Comparison of ENCODE assay signal across 14 cellular contexts in genomic region chr12:40342010-40342409, GRCh38.
A peak's percentile ranks its signal among the peaks of the same experiment; 100 is the strongest.
DNase-seq lines count a peak whose midpoint lies in the region; ATAC-seq, FAIRE-seq and TF ChIP-seq lines count a peak whose summit lies in the region.
"Had no signal": no experiment of that assay in that cellular context is flagged by ENCODE, and none has a peak within 500 bp of the region (broad histone marks: within the 10 kb centered on the region; RNA-seq: fewer than 3 reads in every experiment).

No MANE protein-coding gene starts in this region.

- H3K4ac ChIP-seq in H1 (replicated peaks; ENCODE audit: insufficient read length, low read depth, low read length), result no peak overlapping the region

- no peak for TF ChIP-seq POLR2A in H1 (IDR thresholded peaks at IDR 0.05; ENCODE audit: control extremely low read depth in 1 of 2, low read depth in 2 of 2, low read length in 2 of 2)

- no peak overlapping the region for H2BK20ac ChIP-seq in H1 (ENCODE audit: low read length)

- no peak overlapping the region for H4K5ac ChIP-seq in H1 (ENCODE audit: insufficient read length, low read depth, low read length)

- H3K23me2 ChIP-seq in H1 (ENCODE audit: low read depth, low read length), result no peaks in the 10 kb centered on the region

- H3K9ac ChIP-seq in H1 (replicated peaks in 1 of 4; ENCODE audit: extremely low read depth in 1 of 4, low read depth in 3 of 4, low read length in 3 of 4), result no peak overlapping the region
- H3K9ac ChIP-seq: neural progenitor cell had no signal

- H2AK5ac ChIP-seq in H1 (ENCODE audit: low read depth, low read length), result no peak overlapping the region

- no peak overlapping the region for H3K14ac ChIP-seq in H1 (ENCODE audit: insufficient read length)

- no peak for TF ChIP-seq EP300 in H1 (IDR thresholded peaks at IDR 0.05; ENCODE audit: borderline replicate concordance in 1 of 2, low read depth in 2 of 2, low read length in 2 of 2)

- H3K27me3 ChIP-seq in H1 (replicated peaks in 1 of 4; ENCODE audit: control insufficient read depth in 3 of 4, extremely low read depth in 1 of 4, insufficient read depth in 3 of 4, low read length in 3 of 4), result no peaks in the 10 kb centered on the region
- H3K27me3 ChIP-seq: brain microvascular endothelial cell, neural progenitor cell had no signal

- H3K4me3 ChIP-seq in H1 (ENCODE audit: extremely low read depth in 1 of 4, insufficient read depth in 2 of 4, low read depth in 3 of 4, low read length in 4 of 4), result no peak overlapping the region
- H3K4me3 ChIP-seq: neural progenitor cell had no signal

- no peaks in the 10 kb centered on the region for H3K9me3 ChIP-seq in H1 (ENCODE audit: insufficient read depth in 2 of 2, low read depth in 1 of 2, low read length in 1 of 2)

- no peak overlapping the region for H2BK15ac ChIP-seq in H1 (ENCODE audit: low read length)

- H4K20me1 ChIP-seq in H1 (replicated peaks in 1 of 2; ENCODE audit: control insufficient read depth in 1 of 2, insufficient read depth in 2 of 2, low read length in 2 of 2), result no peaks in the 10 kb centered on the region

- H3K27ac ChIP-seq in H1 (ENCODE audit: low read depth, low read length), result no peak overlapping the region
- H3K27ac ChIP-seq: brain microvascular endothelial cell, neural progenitor cell had no signal

- FAIRE-seq in H1 (lab: Jason Lieb, UNC), result no peak

- 0 out of 2 replicates have a peak overlapping the region, but pooled peaks have one; percentile 42 for H2AFZ ChIP-seq in H1 (ENCODE audit: low read length)
- H2AFZ ChIP-seq: neural progenitor cell had no signal

- no peak overlapping the region for H2BK12ac ChIP-seq in H1 (ENCODE audit: low read depth, low read length)

- no peaks in the 10 kb centered on the region for H3K36me3 ChIP-seq in H1 (ENCODE audit: control insufficient read depth in 2 of 4, insufficient read depth in 4 of 4, low read length in 3 of 4)
- H3K36me3 ChIP-seq: brain microvascular endothelial cell, neural progenitor cell had no signal

- no peak overlapping the region for H3K56ac ChIP-seq in H1 (replicated peaks; ENCODE audit: insufficient read length, low read depth, low read length)

- no peak overlapping the region for H3K4me2 ChIP-seq in H1 (ENCODE audit: insufficient read depth in 1 of 2, low read depth in 2 of 2, low read length in 2 of 2)
- H3K4me2 ChIP-seq: neural progenitor cell had no signal

- no peak for TF ChIP-seq RAD21 in H1 (IDR thresholded peaks at IDR 0.05 in 1 of 2, conservative IDR thresholded peaks at IDR 0.05 in 1 of 2; ENCODE audit: low read depth in 2 of 2, low read length in 2 of 2)

- H3K18ac ChIP-seq in H1 (ENCODE audit: extremely low read depth, low read length), result no peak overlapping the region

- H4K91ac ChIP-seq in H1 (replicated peaks; ENCODE audit: insufficient read length, low read length), result no peak overlapping the region

- H3K4me1 ChIP-seq in H1 (replicated peaks in 1 of 4; ENCODE audit: control insufficient read depth in 3 of 4, insufficient read depth in 4 of 4, low read length in 3 of 4), result no peaks in the 10 kb centered on the region
- H3K4me1 ChIP-seq: neural progenitor cell had no signal

- no peak overlapping the region for H4K8ac ChIP-seq in H1 (ENCODE audit: extremely low read depth, insufficient read depth, low read length)

- ATAC-seq in GM18520 (IDR thresholded peaks at IDR 0.05; ENCODE audit: unreplicated experiment) (peak; percentile 61), GM21528 (IDR thresholded peaks at IDR 0.05; ENCODE audit: low FRiP score, unreplicated experiment) (peak; percentile 68), HG03196 (IDR thresholded peaks at IDR 0.05; ENCODE audit: unreplicated experiment) (peak; percentile 76)
- ATAC-seq: effector memory CD8-positive, alpha-beta T cell; stimulated activated effector memory CD8-positive, alpha-beta T cell treated with anti-CD3 and anti-CD28 coated beads, Interleukin-12 subunit alpha, Interleukin-12 subunit beta, amount 100 ng/mL, for 72 hours had no signal

- TF ChIP-seq CTCF in H1 (IDR thresholded peaks at IDR 0.05; ENCODE audit: control extremely low read depth in 1 of 3, insufficient read depth in 1 of 3, low read depth in 1 of 3, low read length in 3 of 3), result no peak
- no peak for TF ChIP-seq CTCF in GM20000 (IDR thresholded peaks at IDR 0.05; ENCODE audit: extremely low read depth, missing control alignments)

- WGBS in H1 (ENCODE audit: extremely low coverage in 1 of 2, insufficient coverage in 1 of 2, insufficient read length in 1 of 2, insufficient replicate concordance in 2 of 2, low coverage in 1 of 2, low lambda C conversion rate in 2 of 2, missing lambda C conversion rate in 1 of 2), 2 experiments, result 97% methylated on average over 2 of the region's 2 CpGs; no CpG with 5 or more reads in 1 of the 2 experiments

- POLR2A ChIA-PET in H1 (lab: Charles Lee; ENCODE audit: partially characterized antibody), result no interaction called here

- no peak overlapping the region for H2BK5ac ChIP-seq in H1 (ENCODE audit: low read depth, low read length)

- H3K79me2 ChIP-seq in H1 (ENCODE audit: control insufficient read depth in 1 of 2, insufficient read depth in 2 of 2, low read length in 2 of 2), result no peaks in the 10 kb centered on the region

- H3K79me1 ChIP-seq in H1 (ENCODE audit: low read depth, low read length), result no peaks in the 10 kb centered on the region

- no peak overlapping the region for H3K23ac ChIP-seq in H1 (ENCODE audit: insufficient read length)

- DNase-seq in H1 (ENCODE audit: low read depth in 1 of 2, low spot score in 2 of 2) (no peak), RPMI8226 (no peak), GM20000 (ENCODE audit: low spot score) (no peak), NCI-H1436 (lab: John Stamatoyannopoulos, UW) (no peak), kidney glomerular epithelial cell (lab: John Stamatoyannopoulos, UW) (no peak)
- DNase-seq: activated gamma-delta T cell treated with Interleukin-2 at 50 U/mL for 16 hours; brain microvascular endothelial cell; effector memory CD8-positive, alpha-beta T cell; stimulated activated CD4-positive, alpha-beta T cell treated with anti-CD3 and anti-CD28 coated beads, Interleukin-4, amount 100 ng/mL, for 4 hours had no signal

- CTCF ChIA-PET in H1 (lab: Charles Lee; ENCODE audit: partially characterized antibody), result no interaction called here

- no peak overlapping the region for H2BK120ac ChIP-seq in H1 (replicated peaks; ENCODE audit: low read depth, low read length)

TF ChIP-seq in H1, 55 proteins besides CTCF, POLR2A, EP300 and RAD21:
- TF ChIP-seq SIN3A (conservative IDR thresholded peaks at IDR 0.05 in 1 of 2, IDR thresholded peaks at IDR 0.05 in 1 of 2; ENCODE audit: low read depth in 1 of 2, low read length in 2 of 2), result no peak
- no peak for TF ChIP-seq ZNF274 (IDR thresholded peaks at IDR 0.05; ENCODE audit: borderline replicate concordance, extremely low read depth, low read length)
